Comparison of ENCODE assay signal across 1 cellular context in genomic region chr12:50082644-50083043, GRCh38.
TF ChIP-seq lines count a peak whose summit lies in the region.

No MANE protein-coding gene starts in this region.

TF ChIP-seq in WTC11, 78 proteins besides CTCF, POLR2A, EP300 and RAD21:
- TF ChIP-seq FOXP4 (CRISPR knock-in tag; IDR thresholded peaks at IDR 0.05): no peak
- no peak for TF ChIP-seq ZNF121 (CRISPR knock-in tag; IDR thresholded peaks at IDR 0.05)
- TF ChIP-seq KAT7 (CRISPR knock-in tag; IDR thresholded peaks at IDR 0.05; ENCODE audit: borderline replicate concordance): no peak
- no peak for TF ChIP-seq NFE2L1 (CRISPR knock-in tag; IDR thresholded peaks at IDR 0.05)
- no peak for TF ChIP-seq TP53 (CRISPR knock-in tag; IDR thresholded peaks at IDR 0.05)
- TF ChIP-seq ZNF263 (CRISPR knock-in tag; IDR thresholded peaks at IDR 0.05; ENCODE audit: low read depth): no peak
- TF ChIP-seq ZNF423 (CRISPR knock-in tag; IDR thresholded peaks at IDR 0.05): no peak
- TF ChIP-seq GABPB1 (CRISPR knock-in tag; IDR thresholded peaks at IDR 0.05): no peak
- no peak for TF ChIP-seq ZNF281 (CRISPR knock-in tag; IDR thresholded peaks at IDR 0.05)
- no peak for TF ChIP-seq ZSCAN18 (CRISPR knock-in tag; IDR thresholded peaks at IDR 0.05)
- no peak for TF ChIP-seq ESRRA (CRISPR knock-in tag; IDR thresholded peaks at IDR 0.05; ENCODE audit: borderline replicate concordance)
- TF ChIP-seq TCF7 (CRISPR knock-in tag; IDR thresholded peaks at IDR 0.05; ENCODE audit: low read depth): no peak
- no peak for TF ChIP-seq ZNF425 (CRISPR knock-in tag; conservative IDR thresholded peaks at IDR 0.05)
- TF ChIP-seq STAT6 (CRISPR knock-in tag; conservative IDR thresholded peaks at IDR 0.05; ENCODE audit: low read depth): no peak
- TF ChIP-seq ARID4B (CRISPR knock-in tag; IDR thresholded peaks at IDR 0.05; ENCODE audit: borderline replicate concordance): no peak
- no peak for TF ChIP-seq ATF6 (CRISPR knock-in tag; IDR thresholded peaks at IDR 0.05)
- no peak for TF ChIP-seq GTF2I (CRISPR knock-in tag; conservative IDR thresholded peaks at IDR 0.05)
- TF ChIP-seq NFYB (CRISPR knock-in tag; conservative IDR thresholded peaks at IDR 0.05; ENCODE audit: low read depth): no peak
- TF ChIP-seq ELF4 (CRISPR knock-in tag; IDR thresholded peaks at IDR 0.05; ENCODE audit: low read depth): no peak
